ENCODE assay signal across 11 cellular contexts in the genomic region with DNA sequence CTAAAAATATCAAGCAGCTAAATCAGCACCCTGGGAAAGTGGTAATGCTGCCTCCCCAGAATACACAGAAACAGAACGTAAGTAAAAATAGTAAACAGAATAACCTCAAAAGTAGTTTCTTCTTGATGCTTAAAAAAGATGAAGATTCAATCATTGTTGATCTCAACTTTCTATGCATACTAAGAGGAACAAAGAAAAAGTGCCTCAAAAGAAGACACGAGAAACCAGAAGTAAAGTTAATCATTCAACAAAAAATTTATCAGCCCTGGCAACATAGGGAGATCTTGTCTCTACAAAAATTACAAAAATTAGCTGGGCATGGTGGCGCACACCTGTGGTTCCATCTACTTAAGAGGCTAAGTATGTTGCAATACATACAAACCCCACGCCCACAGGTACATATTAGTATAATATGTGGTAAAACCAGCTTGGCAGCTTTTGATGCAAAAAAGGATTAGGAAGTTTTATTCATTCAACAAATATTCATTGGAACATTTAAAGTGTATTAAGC.
DNase-seq lines count a peak whose midpoint lies in the region; ATAC-seq, FAIRE-seq and TF ChIP-seq lines count a peak whose summit lies in the region.
"Had no signal": no experiment of that assay in that cellular context is flagged by ENCODE, and none has a peak within 500 bp of the region (broad histone marks: within the 10 kb centered on the region; RNA-seq: fewer than 3 reads in every experiment).

No MANE protein-coding gene starts in this region.

- no peak for TF ChIP-seq CTCF in activated B cell treated with CpG ODN at 0.5 μM for 24 hours (IDR thresholded peaks at IDR 0.05)
- TF ChIP-seq CTCF in heart left ventricle (IDR thresholded peaks at IDR 0.05), result no peak

- H3K36me3 ChIP-seq in heart left ventricle, result no peaks in the 10 kb centered on the region

- WGBS in heart left ventricle, 4 donors, result 88 to 91% (median 89%) methylated on average over 4 of the region's 4 CpGs

- H3K4me3 Mint-ChIP-seq in activated B cell treated with CpG ODN at 0.5 μM for 24 hours, result no peak overlapping the region
- H3K4me3 Mint-ChIP-seq: stimulated activated memory B cell treated with anti-CD40 and anti-IgM and Interleukin-4, amounts not matched to agents 10 μg/mL and 1 μg/mL and 100 μg/mL, for 72 hours had no signal

- peak overlapping the region; percentile 68 for H3K27ac Mint-ChIP-seq in activated B cell treated with CpG ODN at 0.5 μM for 24 hours
- H3K27ac Mint-ChIP-seq: stimulated activated memory B cell treated with anti-CD40 and anti-IgM and Interleukin-4, amounts not matched to agents 10 μg/mL and 1 μg/mL and 100 μg/mL, for 72 hours had no signal

- no peak for DNase-seq in activated B cell treated with CpG ODN at 0.5 μM for 24 hours
- no peak for DNase-seq in activated naive CD4-positive, alpha-beta T cell (lab: John Stamatoyannopoulos, UW)
- no peak for DNase-seq in activated CD8-positive, alpha-beta memory T cell treated with anti-CD3 and anti-CD28 coated beads, Interleukin-2, amount 50 U/mL, for 48 hours
- no peak for DNase-seq in RCC 7860 (ENCODE audit: low spot score)
- DNase-seq in heart left ventricle, result no peak
- DNase-seq: caudate nucleus had no signal

- ATAC-seq in GM18508 (IDR thresholded peaks at IDR 0.05; ENCODE audit: insufficient read depth, unreplicated experiment) (peak; percentile 92), GM21381 (IDR thresholded peaks at IDR 0.05; ENCODE audit: unreplicated experiment) (peak; percentile 75), HG03060 (IDR thresholded peaks at IDR 0.05; ENCODE audit: low read depth, unreplicated experiment) (peak; percentile 77), activated B cell treated with CpG ODN at 0.5 μM for 24 hours (ENCODE audit: low read depth) (peak; percentile 37), heart left ventricle (no peak)
- ATAC-seq: stimulated activated memory B cell treated with anti-CD40 and anti-IgM and Interleukin-4, amounts not matched to agents 10 μg/mL and 1 μg/mL and 100 μg/mL, for 72 hours had no signal

- H3K36me3 Mint-ChIP-seq in activated B cell treated with CpG ODN at 0.5 μM for 24 hours (ENCODE audit: low read depth), result no peaks in the 10 kb centered on the region
- H3K36me3 Mint-ChIP-seq: stimulated activated memory B cell treated with anti-CD40 and anti-IgM and Interleukin-4, amounts not matched to agents 10 μg/mL and 1 μg/mL and 100 μg/mL, for 72 hours had no signal

- peaks cover 0 to 21% (median 4%) of the 10 kb centered on the region in 12 donors for H3K4me1 ChIP-seq in heart left ventricle

- no peak overlapping the region for H3K4me3 ChIP-seq in heart left ventricle
- H3K4me3 ChIP-seq: skin epidermis had no signal

- H3K27me3 ChIP-seq in heart left ventricle, result no peaks in the 10 kb centered on the region

- H3K4me1 Mint-ChIP-seq in activated B cell treated with CpG ODN at 0.5 μM for 24 hours, result peaks cover 24% of the 10 kb centered on the region

- no peaks in the 10 kb centered on the region for H3K27me3 Mint-ChIP-seq in activated B cell treated with CpG ODN at 0.5 μM for 24 hours
- H3K27me3 Mint-ChIP-seq: stimulated activated memory B cell treated with anti-CD40 and anti-IgM and Interleukin-4, amounts not matched to agents 10 μg/mL and 1 μg/mL and 100 μg/mL, for 72 hours had no signal

- POLR2A ChIA-PET in activated B cell treated with CpG ODN at 0.5 μM for 24 hours (lab: Charles Lee), result interaction anchor here (2.4 kb wide), 1 partner anchor 18 kb away, joined by 9 read pairs; no protein-coding TSS in a partner anchor

- intact Hi-C loops in activated B cell treated with CpG ODN at 0.5 μM for 24 hours (cut with micrococcal nuclease), result no loop called here
- intact Hi-C loops in heart left ventricle (cut with DNase I), result no loop called here

- H3K27ac ChIP-seq in heart left ventricle, result no peak overlapping the region
- H3K27ac ChIP-seq: skin epidermis had no signal

- CTCF ChIA-PET in activated B cell treated with CpG ODN at 0.5 μM for 24 hours (lab: Charles Lee), result no interaction called here

- no peak for FAIRE-seq in RCC 7860 (lab: Jason Lieb, UNC)

- no peaks in the 10 kb centered on the region for H3K9me3 ChIP-seq in heart left ventricle

- TF ChIP-seq POLR2A in heart left ventricle (IDR thresholded peaks at IDR 0.05), result no peak

- H3K9me3 Mint-ChIP-seq in activated B cell treated with CpG ODN at 0.5 μM for 24 hours, result no peaks in the 10 kb centered on the region
- H3K9me3 Mint-ChIP-seq: stimulated activated memory B cell treated with anti-CD40 and anti-IgM and Interleukin-4, amounts not matched to agents 10 μg/mL and 1 μg/mL and 100 μg/mL, for 72 hours had no signal

Comparison
In these comparisons a context has a peak if more than half of its experiments do, and no peak if none do; other contexts are left out.
1. ATAC-seq: peak in GM18508 (single experiment), GM21381 (single experiment), HG03060 (single experiment) and activated B cell treated with CpG ODN at 0.5 μM for 24 hours (single experiment); none in heart left ventricle (0 of 4).